ENCODE assay signal across 8 cellular contexts in the genomic region with DNA sequence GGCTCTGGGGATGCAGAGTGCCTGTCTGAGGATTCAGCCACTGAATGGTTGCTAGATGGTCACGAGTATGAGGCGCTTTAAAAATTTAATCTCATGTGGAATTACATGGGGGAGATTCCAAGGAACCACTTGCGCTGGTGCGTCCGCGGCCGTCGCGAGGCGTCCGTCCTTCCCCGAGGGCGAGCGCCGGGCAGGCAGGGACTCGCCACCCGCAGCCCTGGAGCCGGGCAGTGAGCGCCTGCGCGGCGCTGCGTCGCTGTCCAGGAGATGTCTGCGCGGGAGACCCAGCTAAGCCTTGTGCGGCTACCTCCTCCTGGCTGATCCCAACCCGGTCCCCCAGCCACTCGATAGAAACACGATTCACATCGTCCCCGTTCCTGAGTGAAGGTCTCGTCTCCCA.
DNase-seq lines count a peak whose midpoint lies in the region; ATAC-seq, FAIRE-seq and TF ChIP-seq lines count a peak whose summit lies in the region.
"Not testable (repeated sequence)": the region's sequence is repeated elsewhere in the genome, so short reads cannot be mapped to it uniquely, and the experiment has no call there.

No MANE protein-coding gene starts in this region.

- TF ChIP-seq EP300 in K562 (IDR thresholded peaks at IDR 0.05; ENCODE audit: low read length), result not testable (repeated sequence)

- not testable (repeated sequence) for H3K27me3 Mint-ChIP-seq in neural progenitor cell (ENCODE audit: insufficient read depth, low read depth)

- H3K9me3 Mint-ChIP-seq in neural progenitor cell, result not testable (repeated sequence)

- peak overlapping the region; percentile 42 for H3K4me3 ChIP-seq in HUES64 (ENCODE audit: low read length)
- not testable (repeated sequence) for H3K4me3 ChIP-seq in K562; fibroblast of the aortic adventitia (ENCODE audit: low read depth, low read length); neural progenitor cell
- peak overlapping the region; percentile 36 for H3K4me3 ChIP-seq in iPS-18c (ENCODE audit: insufficient read depth, low read depth, low read length)

- TF ChIP-seq RAD21 in K562 (CRISPR knock-in tag; conservative IDR thresholded peaks at IDR 0.05 in 1 of 2, IDR thresholded peaks at IDR 0.05 in 1 of 2), result not testable (repeated sequence)

- not testable (repeated sequence) for TF ChIP-seq CTCF in K562 (IDR thresholded peaks at IDR 0.05 in 2 of 3, conservative IDR thresholded peaks at IDR 0.05 in 1 of 3; ENCODE audit: insufficient read depth in 2 of 3, low read depth in 1 of 3, low read length in 3 of 3); fibroblast of the aortic adventitia (IDR thresholded peaks at IDR 0.05; ENCODE audit: insufficient read depth, low read length); neural progenitor cell (IDR thresholded peaks at IDR 0.05)

- H3K4me2 ChIP-seq in K562 (ENCODE audit: insufficient read depth, low read length); neural progenitor cell: not testable (repeated sequence)

- not testable (repeated sequence) for H3F3A ChIP-seq in neural progenitor cell (ENCODE audit: low read depth)

- intact Hi-C loops in K562 (cut with micrococcal nuclease), result not testable (repeated sequence)

- H3K4me1 Mint-ChIP-seq in neural progenitor cell, result not testable (repeated sequence)

- H3K36me3 ChIP-seq in HUES64 (ENCODE audit: insufficient read depth, low read length); K562 (ENCODE audit: control insufficient read depth, insufficient read depth, low read length); neural progenitor cell: not testable (repeated sequence)

- not testable (repeated sequence) for H3K9me3 ChIP-seq in HUES64 (ENCODE audit: insufficient read depth, low read depth, low read length); K562 (replicated peaks; ENCODE audit: control insufficient read depth, insufficient read depth, low read depth, low read length); iPS-18c (ENCODE audit: control insufficient read depth, insufficient read depth, low read length); neural progenitor cell (ENCODE audit: low read depth)

- not testable (repeated sequence) for H4K20me1 ChIP-seq in K562 (replicated peaks; ENCODE audit: control insufficient read depth, insufficient read depth, low read length); neural progenitor cell (ENCODE audit: low read depth)

- peak; percentile 46 for DNase-seq in Daoy (ENCODE audit: low read depth)
- DNase-seq in NCI-H748 (lab: John Stamatoyannopoulos, UW; ENCODE audit: unreplicated experiment), result peak; percentile 56
- DNase-seq in K562 (ENCODE audit: extremely low read depth in 1 of 4, low spot score in 3 of 4), result not testable (repeated sequence)
- peak; percentile 1 for DNase-seq in fibroblast of the aortic adventitia (ENCODE audit: low read depth)
- peak; percentile 33 for DNase-seq in neural progenitor cell (ENCODE audit: low spot score)
- peak; percentile 53 for DNase-seq in urothelium cell line (ENCODE audit: low spot score)

- peak overlapping the region; percentile 43 for H3K4me3 Mint-ChIP-seq in neural progenitor cell

- H3K27ac Mint-ChIP-seq in neural progenitor cell, result not testable (repeated sequence)

- not testable (repeated sequence) for H3K27ac ChIP-seq in HUES64 (ENCODE audit: low read depth, low read length); K562 (ENCODE audit: extremely low read depth, low read depth, low read length); neural progenitor cell

- not testable (repeated sequence) for H3K9me1 ChIP-seq in K562 (ENCODE audit: control insufficient read depth, insufficient read depth, low read length)

- CTCF ChIA-PET in K562 (lab: Yijun Ruan, JAX; ENCODE audit: low intra/inter-chr PET ratio), result not testable (repeated sequence)

- peak; percentile 72 for ATAC-seq in K562

- H3K36me3 Mint-ChIP-seq in neural progenitor cell, result not testable (repeated sequence)

- H3K9ac ChIP-seq in HUES64 (ENCODE audit: low read depth, low read length); K562 (ENCODE audit: insufficient read depth in 1 of 2, low read depth in 2 of 2, low read length in 2 of 2); neural progenitor cell: not testable (repeated sequence)

- not testable (repeated sequence) for BruUV-seq in K562 (replicated peaks; lab: Mats Ljungman, UMichigan)

- H3K27me3 ChIP-seq in HUES64 (ENCODE audit: insufficient read depth, low read length) (peaks cover 26% of the 10 kb centered on the region), neural progenitor cell (peaks cover 29% of the 10 kb centered on the region)
- H3K27me3 ChIP-seq in K562 (ENCODE audit: control insufficient read depth in 2 of 2, insufficient read depth in 2 of 2, low read length in 2 of 2), result not testable (repeated sequence)

- TF ChIP-seq POLR2A in K562 (conservative IDR thresholded peaks at IDR 0.05), result not testable (repeated sequence)

- POLR2A ChIA-PET in K562 (lab: Yijun Ruan, JAX), result not testable (repeated sequence)

- in situ Hi-C loops in K562 (cut with MboI), result not testable (repeated sequence)

- H2AFZ ChIP-seq in K562 (ENCODE audit: low read depth, low read length); neural progenitor cell (replicated peaks): not testable (repeated sequence)

- FAIRE-seq in K562 (lab: Jason Lieb, UNC), result peak; percentile 60
- FAIRE-seq in urothelium cell line (lab: Jason Lieb, UNC), result not testable (repeated sequence)

- H3K79me2 ChIP-seq in K562 (ENCODE audit: control insufficient read depth, insufficient read depth, low read length); neural progenitor cell (ENCODE audit: low read depth): not testable (repeated sequence)

- H3K4me1 ChIP-seq in HUES64 (ENCODE audit: insufficient read depth, low read length); K562 (replicated peaks in 1 of 2; ENCODE audit: control insufficient read depth in 2 of 2, insufficient read depth in 2 of 2, low read length in 2 of 2); neural progenitor cell: not testable (repeated sequence)

- 52% methylated on average over 24 of the region's 33 CpGs for WGBS in HUES64
- 0% methylated on average over 15 of the region's 33 CpGs for WGBS in K562 (ENCODE audit: insufficient coverage, low coverage, missing lambda C conversion rate)

TF ChIP-seq in K562, 482 proteins besides CTCF, POLR2A, EP300 and RAD21:
- TF ChIP-seq NRF1 (conservative IDR thresholded peaks at IDR 0.05 in 1 of 2, IDR thresholded peaks at IDR 0.05 in 1 of 2), result 0 out of 4 replicates have a peak, but pooled peaks of 1 of the 2 experiments have one; percentile 25
